ENCODE assay signal across 21 cellular contexts in the genomic region with DNA sequence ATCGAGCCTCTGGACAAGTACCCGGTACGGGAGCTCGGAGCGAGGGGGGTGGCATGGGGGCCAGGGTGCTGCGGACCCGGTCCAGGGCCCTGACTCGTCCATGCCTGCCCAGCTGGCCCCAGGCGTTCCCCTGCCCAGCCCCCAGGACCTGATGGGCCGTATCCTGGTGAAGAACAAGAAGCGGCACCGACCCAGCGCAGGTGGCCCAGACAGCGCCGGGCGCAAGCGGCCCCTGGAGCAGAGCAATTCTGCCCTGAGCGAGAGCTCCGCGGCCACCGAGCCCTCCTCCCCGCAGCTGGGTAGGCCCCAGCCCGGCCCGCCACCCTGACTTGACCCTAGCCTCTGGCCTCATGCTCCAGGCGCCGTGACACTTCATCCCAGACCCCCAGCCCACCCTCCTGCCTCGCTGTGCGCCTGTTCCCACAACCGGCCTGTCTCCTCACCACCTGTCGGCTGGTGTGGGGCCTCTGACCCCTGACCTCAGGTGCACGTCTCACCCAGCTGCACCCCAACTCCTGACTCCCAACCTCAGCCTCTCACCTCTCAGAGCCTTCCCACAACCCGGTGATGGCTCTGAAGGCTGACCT.
"Had no signal": no experiment of that assay in that cellular context is flagged by ENCODE, and none has a peak within 500 bp of the region (broad histone marks: within the 10 kb centered on the region; RNA-seq: fewer than 3 reads in every experiment).

No MANE protein-coding gene starts in this region.

- ATAC-seq: foreskin keratinocyte, mucosa of descending colon, pancreas, right cardiac atrium, SK-N-SH treated with all-trans-retinoic acid at 6 μM for 48 hours had no signal

- H3K4me3 Mint-ChIP-seq: activated naive CD4-positive, alpha-beta T cell treated with anti-CD3 and anti-CD28 coated beads, Interleukin-2, amount 10 ng/mL, durations not matched to agents 7 days and 5 days; activated naive CD8-positive, alpha-beta T cell treated with anti-CD3 and anti-CD28 coated beads, Interleukin-2, amount 50 U/mL, for 24 hours; brain; T-helper 2 cell treated with Interferon-gamma antibody and Interleukin-4, amounts not matched to agents 5 μg/mL and 100 μg/mL, for 36 hours had no signal

- H3K9me3 Mint-ChIP-seq: activated naive CD4-positive, alpha-beta T cell treated with anti-CD3 and anti-CD28 coated beads, Interleukin-2, amount 10 ng/mL, durations not matched to agents 7 days and 5 days; activated naive CD8-positive, alpha-beta T cell treated with anti-CD3 and anti-CD28 coated beads, Interleukin-2, amount 50 U/mL, for 24 hours; brain; T-helper 2 cell treated with Interferon-gamma antibody and Interleukin-4, amounts not matched to agents 5 μg/mL and 100 μg/mL, for 36 hours had no signal

- H3K27me3 ChIP-seq: foreskin keratinocyte, neutrophil, pancreas, testis, uterus had no signal

- H3K4me3 ChIP-seq: mucosa of descending colon, pancreas, testis, uterus had no signal

- DNase-seq: activated CD4-positive, CD25-positive, alpha-beta regulatory T cell treated with anti-CD3 and anti-CD28 coated beads, Interleukin-2, amount 50 U/mL, for 72 hours; activated effector memory CD4-positive, alpha-beta T cell treated with Interleukin-2 at 50 U/mL for 16 hours; activated naive CD4-positive, alpha-beta T cell treated with anti-CD3 and anti-CD28 coated beads, Interleukin-2, amount 10 ng/mL, durations not matched to agents 7 days and 5 days; activated naive CD8-positive, alpha-beta T cell treated with anti-CD3 and anti-CD28 coated beads, Interleukin-2, amount 50 U/mL, for 24 hours; activated T-cell treated with anti-CD3 and anti-CD28 coated beads, Interleukin-2, amount 50 U/mL, for 48 hours; anterior cingulate cortex; foreskin keratinocyte; mesendoderm; mucosa of descending colon; stimulated activated CD4-positive, alpha-beta T cell treated with anti-CD3 and anti-CD28 coated beads, Interleukin-12 subunit alpha, Interleukin-12 subunit beta, amount 100 ng/mL, for 4 hours; stimulated activated CD4-positive, alpha-beta T cell treated with anti-CD3 and anti-CD28 coated beads, Interleukin-4, amount 100 ng/mL, for 4 hours; testis; trophoblast cell; uterus had no signal

- H3K9me3 ChIP-seq: mucosa of descending colon, neutrophil, pancreas, testis, uterus had no signal

- H3K27me3 Mint-ChIP-seq: activated naive CD4-positive, alpha-beta T cell treated with anti-CD3 and anti-CD28 coated beads, Interleukin-2, amount 10 ng/mL, durations not matched to agents 7 days and 5 days; activated naive CD8-positive, alpha-beta T cell treated with anti-CD3 and anti-CD28 coated beads, Interleukin-2, amount 50 U/mL, for 24 hours had no signal

- H3K27ac ChIP-seq: foreskin keratinocyte, neutrophil, pancreas, testis, uterus, VCaP had no signal

- H3K4me1 Mint-ChIP-seq: brain had no signal

- H3K27ac Mint-ChIP-seq: activated naive CD4-positive, alpha-beta T cell treated with anti-CD3 and anti-CD28 coated beads, Interleukin-2, amount 10 ng/mL, durations not matched to agents 7 days and 5 days; activated naive CD8-positive, alpha-beta T cell treated with anti-CD3 and anti-CD28 coated beads, Interleukin-2, amount 50 U/mL, for 24 hours; T-helper 2 cell treated with Interferon-gamma antibody and Interleukin-4, amounts not matched to agents 5 μg/mL and 100 μg/mL, for 36 hours had no signal

- H3K4me1 ChIP-seq: foreskin keratinocyte, pancreas, uterus had no signal

- H3K36me3 ChIP-seq: uterus had no signal
